18 cellular contexts compared by ENCODE assay signal in genomic region chr12:54184024-54184805, GRCh38. TPM values are rescaled to one million over a fixed set of nuclear protein-coding genes. Genes with fewer than 3 reads are reported as not detected.
DNase-seq lines count a peak whose midpoint lies in the region; ATAC-seq and TF ChIP-seq lines count a peak whose summit lies in the region.
"Had no signal": no experiment of that assay in that cellular context is flagged by ENCODE, and none has a peak within 500 bp of the region (broad histone marks: within the 10 kb centered on the region; RNA-seq: fewer than 3 reads in every experiment).

No MANE protein-coding gene starts in this region.

- in situ Hi-C loops in brain microvascular endothelial cell (cut with HindIII; ENCODE audit: low pct_ligation_motif_present, low sequenced_read_pairs) = no loop called here

- DNase-seq in Right ventricle myocardium inferior (ENCODE audit: missing footprints) (peak; percentile 7), right atrium auricular region (ENCODE audit: low spot score) (no peak), WERI-Rb-1 (peak; percentile 80), neural crest cell (ENCODE audit: low read depth, low spot score) (no peak), CD14-positive monocyte (ENCODE audit: low spot score) (no peak), brain microvascular endothelial cell (no peak)
- DNase-seq: C1 segment of cervical spinal cord; Caco-2; CD4-positive, CD25-positive, alpha-beta regulatory T cell; CD8-positive, alpha-beta T cell; DMS 273 treated with DMSO at 0.1 percent for 48 hours; DMS79; EL; GDM1; GM23248; H7; HCEC 1CT had no signal

- H3K27ac Mint-ChIP-seq in neural crest cell (ENCODE audit: unreplicated experiment) (no peak overlapping the region), CD14-positive monocyte (no peak overlapping the region)
- H3K27ac Mint-ChIP-seq: CD4-positive, CD25-positive, alpha-beta regulatory T cell; CD8-positive, alpha-beta T cell had no signal

- no peak for ATAC-seq in Right ventricle myocardium inferior
- ATAC-seq: CD8-positive, alpha-beta T cell; GM12878 had no signal

- peaks cover 7% of the 10 kb centered on the region for H3K36me3 ChIP-seq in right atrium auricular region
- H3K36me3 ChIP-seq in WERI-Rb-1 = peaks cover 30% of the 10 kb centered on the region
- no peaks in the 10 kb centered on the region for H3K36me3 ChIP-seq in brain microvascular endothelial cell (replicated peaks)

- intact Hi-C loops in Right ventricle myocardium inferior (cut with DNase I) (no loop called here), CD14-positive monocyte (cut with micrococcal nuclease) (no loop called here)

- H3K4me1 Mint-ChIP-seq in neural crest cell (peaks cover 12% of the 10 kb centered on the region), CD14-positive monocyte (peaks cover 13% of the 10 kb centered on the region)

- H3K9me3 ChIP-seq in right atrium auricular region = no peaks in the 10 kb centered on the region
- H3K9me3 ChIP-seq in WERI-Rb-1 (ENCODE audit: severe bottlenecking) = no peaks in the 10 kb centered on the region
- H3K9me3 ChIP-seq: Caco-2 had no signal

- H3K4me1 ChIP-seq in right atrium auricular region = peaks cover 0 to 10% of the 10 kb centered on the region in 2 donors

- no peaks in the 10 kb centered on the region for H3K27me3 ChIP-seq in right atrium auricular region
- H3K27me3 ChIP-seq in WERI-Rb-1 (ENCODE audit: insufficient read depth, low read depth, severe bottlenecking) = no peaks in the 10 kb centered on the region
- no peaks in the 10 kb centered on the region for H3K27me3 ChIP-seq in brain microvascular endothelial cell (replicated peaks)

- no peak for TF ChIP-seq CTCF in right atrium auricular region (IDR thresholded peaks at IDR 0.05)
- no peak for TF ChIP-seq CTCF in WERI-Rb-1 (IDR thresholded peaks at IDR 0.05; ENCODE audit: low read depth, low read length)
- TF ChIP-seq CTCF in neural crest cell (conservative IDR thresholded peaks at IDR 0.05) = no peak
- no peak for TF ChIP-seq CTCF in CD14-positive monocyte (IDR thresholded peaks at IDR 0.05)
- no peak for TF ChIP-seq CTCF in brain microvascular endothelial cell (IDR thresholded peaks at IDR 0.05; ENCODE audit: low read depth, low read length, missing control alignments)

- no peaks in the 10 kb centered on the region for H3K9me3 Mint-ChIP-seq in neural crest cell
- peaks cover 0 to 1% (median 0%) of the 10 kb centered on the region in 7 donors for H3K9me3 Mint-ChIP-seq in CD14-positive monocyte
- H3K9me3 Mint-ChIP-seq: CD4-positive, CD25-positive, alpha-beta regulatory T cell; CD8-positive, alpha-beta T cell had no signal

- H3K27ac ChIP-seq in right atrium auricular region (no peak overlapping the region), WERI-Rb-1 (peak overlapping the region; percentile 86), brain microvascular endothelial cell (no peak overlapping the region)
- H3K27ac ChIP-seq: GM23248 had no signal

- H3K36me3 Mint-ChIP-seq in neural crest cell (ENCODE audit: low read depth) = peaks cover 6% of the 10 kb centered on the region
- H3K36me3 Mint-ChIP-seq in CD14-positive monocyte = peaks cover 40 to 42% of the 10 kb centered on the region in 2 donors

- H3K4me3 Mint-ChIP-seq in neural crest cell = peak overlapping the region; percentile 77
- H3K4me3 Mint-ChIP-seq in CD14-positive monocyte = no peak overlapping the region
- H3K4me3 Mint-ChIP-seq: CD8-positive, alpha-beta T cell had no signal

- H3K4me3 ChIP-seq in right atrium auricular region (no peak overlapping the region), WERI-Rb-1 (ENCODE audit: low read depth, low read length) (no peak overlapping the region), brain microvascular endothelial cell (ENCODE audit: low read depth, low read length) (no peak overlapping the region)
- H3K4me3 ChIP-seq: GM12878, GM23248 had no signal

- H3K27me3 Mint-ChIP-seq in neural crest cell (ENCODE audit: low read depth) (peaks cover 14% of the 10 kb centered on the region), CD14-positive monocyte (ENCODE audit: low read depth in 3 of 3) (peaks cover 0 to 3% (median 2%) of the 10 kb centered on the region in 3 donors)

RNA-seq across cellular contexts. Expression of gene SMUG1, which starts 4.6 kb away (rescaled TPM):
- total RNA-seq in Right ventricle myocardium inferior = 17.6 TPM
- total RNA-seq in right atrium auricular region = 10 to 100 TPM; 14.5 to 29.4 TPM
- total RNA-seq in neural crest cell = 36.9 and 38.6 TPM in 2 replicates
- 10 to 100 TPM; 46.8 to 50.8 TPM for polyA plus RNA-seq in CD14-positive monocyte

Comparison
In these comparisons a context has a peak if more than half of its experiments do, and no peak if none do; other contexts are left out.
1. DNase-seq: peak in Right ventricle myocardium inferior (single experiment) and WERI-Rb-1 (single experiment); none in right atrium auricular region (single experiment), neural crest cell (single experiment), CD14-positive monocyte (single experiment) and brain microvascular endothelial cell (single experiment).